In genomic region chr4:39047691-39048090, GRCh38 we compare ENCODE assay signal across 15 cellular contexts. TPM values are rescaled to one million over a fixed set of nuclear protein-coding genes. Genes with fewer than 3 reads are reported as not detected.
A peak's percentile ranks its signal among the peaks of the same experiment; 100 is the strongest.
DNase-seq lines count a peak whose midpoint lies in the region; ATAC-seq and TF ChIP-seq lines count a peak whose summit lies in the region.
"Had no signal": no experiment of that assay in that cellular context is flagged by ENCODE, and none has a peak within 500 bp of the region (broad histone marks: within the 10 kb centered on the region; RNA-seq: fewer than 3 reads in every experiment).

No MANE protein-coding gene starts in this region.

- no peak for ATAC-seq in stimulated activated naive CD8-positive, alpha-beta T cell treated with anti-CD3 and anti-CD28 coated beads, Interleukin-15, Interleukin-2, amounts not matched to agents 100 U/mL and 50 U/mL, for 24 hours
- ATAC-seq: esophagus mucosa, psoas muscle had no signal

- intact Hi-C loops in activated CD4-positive, alpha-beta memory T cell treated with anti-CD3 and anti-CD28 coated beads for 36 hours (cut with micrococcal nuclease): loop anchor here (2.0 to 10.0 kb wide), 3 partner anchors 87 to 383 kb away; partner anchors contain the start of genes KLF3 and TLR1
- intact Hi-C loops in posterior vena cava (cut with DNase I): no loop called here

- CTCF ChIA-PET in activated CD4-positive, alpha-beta memory T cell treated with anti-CD3 and anti-CD28 coated beads for 36 hours (lab: Charles Lee): interaction anchor here (1.0 to 1.8 kb wide), 3 partner anchors 62 to 146 kb away, joined by 3 to 9 read pairs (median 6); no protein-coding TSS in a partner anchor

- H3K4me3 Mint-ChIP-seq in stimulated activated naive CD8-positive, alpha-beta T cell treated with anti-CD3 and anti-CD28 coated beads, Interleukin-15, Interleukin-2, amounts not matched to agents 100 ng/mL and 50 ng/mL, for 24 hours: peak overlapping the region; percentile 17
- peak overlapping the region; percentile 87 for H3K4me3 Mint-ChIP-seq in activated CD4-positive, alpha-beta memory T cell treated with anti-CD3 and anti-CD28 coated beads for 36 hours
- H3K4me3 Mint-ChIP-seq: H9 had no signal

- DNase-seq in stimulated activated naive CD8-positive, alpha-beta T cell treated with anti-CD3 and anti-CD28 coated beads, Interleukin-15, Interleukin-2, amounts not matched to agents 100 U/mL and 50 U/mL, for 24 hours: no peak
- no peak for DNase-seq in activated CD4-positive, alpha-beta memory T cell treated with anti-CD3 and anti-CD28 coated beads for 36 hours
- DNase-seq in fibroblast of the aortic adventitia (ENCODE audit: low read depth) (peak; percentile 39), CD1c-positive myeloid dendritic cell (ENCODE audit: extremely low spot score) (no peak), posterior vena cava (ENCODE audit: low spot score) (no peak), midbrain (lab: John Stamatoyannopoulos, UW) (no peak), SKM-1 treated with dmso at 0.1 percent for 144 hours (lab: John Stamatoyannopoulos, UW; ENCODE audit: unreplicated experiment) (no peak)
- DNase-seq: cerebellar nuclear complex, H9, mesendoderm, NCI-H2107, psoas muscle, SJCRH30 had no signal

- H3K27me3 Mint-ChIP-seq in stimulated activated naive CD8-positive, alpha-beta T cell treated with anti-CD3 and anti-CD28 coated beads, Interleukin-15, Interleukin-2, amounts not matched to agents 100 ng/mL and 50 ng/mL, for 24 hours: no peaks in the 10 kb centered on the region
- no peaks in the 10 kb centered on the region for H3K27me3 Mint-ChIP-seq in activated CD4-positive, alpha-beta memory T cell treated with anti-CD3 and anti-CD28 coated beads for 36 hours

- no peak for TF ChIP-seq CTCF in fibroblast of the aortic adventitia (IDR thresholded peaks at IDR 0.05; ENCODE audit: insufficient read depth, low read length)

- peak overlapping the region; percentile 55 for H3K27ac Mint-ChIP-seq in stimulated activated naive CD8-positive, alpha-beta T cell treated with anti-CD3 and anti-CD28 coated beads, Interleukin-15, Interleukin-2, amounts not matched to agents 100 ng/mL and 50 ng/mL, for 24 hours
- H3K27ac Mint-ChIP-seq in activated CD4-positive, alpha-beta memory T cell treated with anti-CD3 and anti-CD28 coated beads for 36 hours: peak overlapping the region; percentile 95
- H3K27ac Mint-ChIP-seq: H9 had no signal

- no peaks in the 10 kb centered on the region for H3K9me3 Mint-ChIP-seq in stimulated activated naive CD8-positive, alpha-beta T cell treated with anti-CD3 and anti-CD28 coated beads, Interleukin-15, Interleukin-2, amounts not matched to agents 100 ng/mL and 50 ng/mL, for 24 hours
- H3K9me3 Mint-ChIP-seq in activated CD4-positive, alpha-beta memory T cell treated with anti-CD3 and anti-CD28 coated beads for 36 hours: no peaks in the 10 kb centered on the region
- H3K9me3 Mint-ChIP-seq: H9 had no signal

- peaks cover 12% of the 10 kb centered on the region for H3K36me3 Mint-ChIP-seq in stimulated activated naive CD8-positive, alpha-beta T cell treated with anti-CD3 and anti-CD28 coated beads, Interleukin-15, Interleukin-2, amounts not matched to agents 100 ng/mL and 50 ng/mL, for 24 hours (ENCODE audit: low read depth)
- H3K36me3 Mint-ChIP-seq in activated CD4-positive, alpha-beta memory T cell treated with anti-CD3 and anti-CD28 coated beads for 36 hours: peaks cover 11% of the 10 kb centered on the region

- H3K4me3 ChIP-seq in fibroblast of the aortic adventitia (ENCODE audit: low read depth, low read length): no peak overlapping the region
- H3K4me3 ChIP-seq: SJCRH30 had no signal

- POLR2A ChIA-PET in activated CD4-positive, alpha-beta memory T cell treated with anti-CD3 and anti-CD28 coated beads for 36 hours (lab: Charles Lee): interaction anchor here (4.9 kb wide), 1 partner anchor 15 kb away, joined by 75 read pairs; the partner anchor contains the start of gene TMEM156

- peaks cover 51% of the 10 kb centered on the region for H3K4me1 Mint-ChIP-seq in stimulated activated naive CD8-positive, alpha-beta T cell treated with anti-CD3 and anti-CD28 coated beads, Interleukin-15, Interleukin-2, amounts not matched to agents 100 ng/mL and 50 ng/mL, for 24 hours (ENCODE audit: low read depth)
- peaks cover 66% of the 10 kb centered on the region for H3K4me1 Mint-ChIP-seq in activated CD4-positive, alpha-beta memory T cell treated with anti-CD3 and anti-CD28 coated beads for 36 hours (ENCODE audit: low read depth)

RNA-seq across cellular contexts. Expression of gene KLHL5, which starts 14.3 kb away (rescaled TPM):
- total RNA-seq in activated CD4-positive, alpha-beta memory T cell treated with anti-CD3 and anti-CD28 coated beads for 36 hours: 10 to 100 TPM; 35.2 to 35.6 TPM
- total RNA-seq in fibroblast of the aortic adventitia (ENCODE audit: low replicate concordance): 50.9 and 103 TPM in 2 replicates
- total RNA-seq in posterior vena cava: 10 to 100 TPM; 39.1 to 51.7 TPM

RNA-seq across cellular contexts. Expression of gene TMEM156, which starts 15.5 kb away (rescaled TPM):
- 10 to 100 TPM; 28.0 to 28.4 TPM for total RNA-seq in activated CD4-positive, alpha-beta memory T cell treated with anti-CD3 and anti-CD28 coated beads for 36 hours
- total RNA-seq in fibroblast of the aortic adventitia (ENCODE audit: low replicate concordance) (0.18 TPM in 1 of 2 replicates, not detected in the other), posterior vena cava (under 1 TPM; 0.29 to 0.65 TPM)
- total RNA-seq: H9, SJCRH30 had no signal

Comparison
In these comparisons a context has a peak if more than half of its experiments do, and no peak if none do; other contexts are left out.
1. RNA of gene TMEM156, which starts 15.5 kb away (total RNA-seq): 28.0 to 28.4 TPM in activated CD4-positive, alpha-beta memory T cell treated with anti-CD3 and anti-CD28 coated beads for 36 hours; 0.29 to 0.65 TPM in posterior vena cava and 0.18 TPM in fibroblast of the aortic adventitia; every median in the first group is over 10 times any median in the second.